In the genomic region with DNA sequence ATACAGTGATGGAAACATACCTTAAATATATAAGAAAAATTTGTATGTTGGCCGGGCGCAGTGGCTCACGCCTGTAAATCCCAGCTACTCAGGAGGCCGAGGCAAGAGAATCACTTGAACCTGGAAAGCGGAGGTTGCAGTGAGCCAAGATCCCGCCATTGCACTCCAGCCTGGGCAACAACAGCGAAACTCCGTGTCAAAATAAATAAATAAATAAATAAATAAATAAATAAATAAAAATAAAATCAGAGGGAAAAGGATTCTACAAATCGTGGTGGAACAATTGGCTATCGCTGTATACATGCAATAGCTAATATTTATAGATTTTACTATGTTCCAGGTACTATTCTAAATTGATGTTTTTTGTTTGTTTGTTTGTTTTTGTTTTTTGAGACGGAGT, we compare ENCODE assay signal across 25 cellular contexts.
"Had no signal": no experiment of that assay in that cellular context is flagged by ENCODE, and none has a peak within 500 bp of the region (broad histone marks: within the 10 kb centered on the region; RNA-seq: fewer than 3 reads in every experiment).

No MANE protein-coding gene starts in this region.

- DNase-seq: dermis blood vessel endothelial cell; effector memory CD4-positive, alpha-beta T cell; kidney; natural killer cell; occipital lobe; ovary; posterior cingulate gyrus; psoas muscle; right cardiac atrium; sigmoid colon; stimulated activated CD4-positive, alpha-beta T cell treated with anti-CD3 and anti-CD28 coated beads, Interleukin-2, amount 100 ng/mL, for 24 hours; stimulated activated CD4-positive, alpha-beta T cell treated with anti-CD3 and anti-CD28 coated beads, Interleukin-4, amount 100 ng/mL, for 24 hours; stimulated activated naive CD8-positive, alpha-beta T cell treated with anti-CD3 and anti-CD28 coated beads, Interleukin-15, Interleukin-2, amounts not matched to agents 100 U/mL and 50 U/mL, for 24 hours; substantia nigra; testis; tibial artery; upper lobe of left lung; uterus had no signal

- H3K27me3 ChIP-seq: hepatocyte, ovary, sigmoid colon, testis, tibial artery, upper lobe of left lung, uterus had no signal

- H3K4me3 ChIP-seq: coronary artery, hepatocyte, lung, ovary, psoas muscle, sigmoid colon, tibial artery, upper lobe of left lung, uterus had no signal

- H3K36me3 ChIP-seq: ovary, sigmoid colon, tibial artery, upper lobe of left lung, uterus had no signal

- FAIRE-seq: endothelial cell of umbilical vein, frontal cortex, kidney had no signal

- H2AFZ ChIP-seq: hepatocyte had no signal

- ATAC-seq: left lobe of liver; natural killer cell; psoas muscle; right cardiac atrium; stimulated activated effector memory CD8-positive, alpha-beta T cell treated with anti-CD3 and anti-CD28 coated beads, Interleukin-12 subunit alpha, Interleukin-12 subunit beta, amount 100 ng/mL, for 72 hours; stimulated activated naive CD8-positive, alpha-beta T cell treated with anti-CD3 and anti-CD28 coated beads, Interleukin-15, Interleukin-2, amounts not matched to agents 100 U/mL and 50 U/mL, for 24 hours had no signal

- H3K27ac ChIP-seq: coronary artery, hepatocyte, ovary, psoas muscle, sigmoid colon, testis, tibial artery, upper lobe of left lung, uterus had no signal

- H3K4me2 ChIP-seq: hepatocyte had no signal

- H3K4me1 ChIP-seq: uterus had no signal

- H3K9me3 ChIP-seq: ovary, psoas muscle, sigmoid colon, testis, tibial artery, upper lobe of left lung, uterus had no signal
